ENCODE assay signal across 17 cellular contexts in genomic region chr11:108961095-108961494, GRCh38.
DNase-seq lines count a peak whose midpoint lies in the region; ATAC-seq and TF ChIP-seq lines count a peak whose summit lies in the region.
"Had no signal": no experiment of that assay in that cellular context is flagged by ENCODE, and none has a peak within 500 bp of the region (broad histone marks: within the 10 kb centered on the region; RNA-seq: fewer than 3 reads in every experiment).

No MANE protein-coding gene starts in this region.

- H3K27ac Mint-ChIP-seq in activated CD4-positive, alpha-beta T cell treated with anti-CD3 and anti-CD28 coated beads, Interleukin-2, amount 10 ng/mL, durations not matched to agents 7 days and 5 days, result peak overlapping the region; percentile 17
- H3K27ac Mint-ChIP-seq: activated CD4-positive, alpha-beta memory T cell treated with anti-CD3 and anti-CD28 coated beads, Interleukin-2, amount 10 ng/mL, durations not matched to agents 7 days and 5 days had no signal

- H3K4me3 Mint-ChIP-seq in activated CD4-positive, alpha-beta T cell treated with anti-CD3 and anti-CD28 coated beads, Interleukin-2, amount 10 ng/mL, durations not matched to agents 7 days and 5 days, result no peak overlapping the region
- H3K4me3 Mint-ChIP-seq: activated CD4-positive, alpha-beta memory T cell treated with anti-CD3 and anti-CD28 coated beads, Interleukin-2, amount 10 ng/mL, durations not matched to agents 7 days and 5 days; central memory CD8-positive, alpha-beta T cell; neural crest cell had no signal

- no peaks in the 10 kb centered on the region for H3K9me3 Mint-ChIP-seq in activated CD4-positive, alpha-beta T cell treated with anti-CD3 and anti-CD28 coated beads, Interleukin-2, amount 10 ng/mL, durations not matched to agents 7 days and 5 days
- H3K9me3 Mint-ChIP-seq: activated CD4-positive, alpha-beta memory T cell treated with anti-CD3 and anti-CD28 coated beads, Interleukin-2, amount 10 ng/mL, durations not matched to agents 7 days and 5 days; central memory CD8-positive, alpha-beta T cell had no signal

- peaks cover 35% of the 10 kb centered on the region for H3K4me1 Mint-ChIP-seq in activated CD4-positive, alpha-beta T cell treated with anti-CD3 and anti-CD28 coated beads, Interleukin-2, amount 10 ng/mL, durations not matched to agents 7 days and 5 days
- H3K4me1 Mint-ChIP-seq: central memory CD8-positive, alpha-beta T cell had no signal

- H3K36me3 Mint-ChIP-seq in activated CD4-positive, alpha-beta T cell treated with anti-CD3 and anti-CD28 coated beads, Interleukin-2, amount 10 ng/mL, durations not matched to agents 7 days and 5 days (ENCODE audit: low read depth), result no peaks in the 10 kb centered on the region

- peak; percentile 52 for DNase-seq in activated CD4-positive, alpha-beta T cell treated with anti-CD3 and anti-CD28 coated beads, Interleukin-2, amount 10 ng/mL, durations not matched to agents 7 days and 5 days
- no peak for DNase-seq in activated CD4-positive, alpha-beta T cell treated with anti-CD3 and anti-CD28 coated beads, Interleukin-2, amount 50 U/mL, for 1 hour
- peak; percentile 71 for DNase-seq in NOMO-1 treated with DMSO at 0.1 percent for 48 hours (lab: John Stamatoyannopoulos, UW; ENCODE audit: unreplicated experiment)
- DNase-seq in choroid plexus epithelial cell (ENCODE audit: low read depth), result peak; percentile 53
- no peak for DNase-seq in stimulated activated naive CD8-positive, alpha-beta T cell treated with anti-CD3 and anti-CD28 coated beads, Interleukin-15, Interleukin-2, amounts not matched to agents 100 U/mL and 50 U/mL, for 24 hours
- DNase-seq in posterior cingulate gyrus, result no peak
- no peak for DNase-seq in activated naive CD4-positive, alpha-beta T cell (lab: John Stamatoyannopoulos, UW)
- DNase-seq: activated CD4-positive, alpha-beta memory T cell treated with anti-CD3 and anti-CD28 coated beads, Interleukin-2, amount 10 ng/mL, durations not matched to agents 7 days and 5 days; amniotic stem cell; DMS53; MM.1S; NCI-H2081; NCI-H510A; stimulated activated naive CD4-positive, alpha-beta T cell treated with Interleukin-2 at 50 U/mL for 16 hours had no signal

- intact Hi-C loops in posterior cingulate gyrus (cut with DNase I), result no loop called here

- POLR2A ChIA-PET in activated CD4-positive, alpha-beta T cell treated with anti-CD3 and anti-CD28 coated beads, Interleukin-2, amount 10 ng/mL, durations not matched to agents 7 days and 5 days (lab: Charles Lee), result no interaction called here

- no peak overlapping the region for H3K4me3 ChIP-seq in choroid plexus epithelial cell (ENCODE audit: low read depth, low read length)

- no peak for TF ChIP-seq CTCF in choroid plexus epithelial cell (conservative IDR thresholded peaks at IDR 0.05; ENCODE audit: low read depth, low read length)

- CTCF ChIA-PET in activated CD4-positive, alpha-beta T cell treated with anti-CD3 and anti-CD28 coated beads, Interleukin-2, amount 10 ng/mL, durations not matched to agents 7 days and 5 days (lab: Charles Lee), result interaction anchor here (1.5 kb wide), 1 partner anchor 13 kb away, joined by 5 read pairs; no protein-coding TSS in a partner anchor

- peak; percentile 43 for ATAC-seq in stimulated activated naive CD8-positive, alpha-beta T cell treated with anti-CD3 and anti-CD28 coated beads, Interleukin-15, Interleukin-2, amounts not matched to agents 100 U/mL and 50 U/mL, for 24 hours
- ATAC-seq in HG03460 (IDR thresholded peaks at IDR 0.05; ENCODE audit: unreplicated experiment), result no peak

- H3K27me3 Mint-ChIP-seq in activated CD4-positive, alpha-beta T cell treated with anti-CD3 and anti-CD28 coated beads, Interleukin-2, amount 10 ng/mL, durations not matched to agents 7 days and 5 days, result peaks cover 2% of the 10 kb centered on the region
- H3K27me3 Mint-ChIP-seq: activated CD4-positive, alpha-beta memory T cell treated with anti-CD3 and anti-CD28 coated beads, Interleukin-2, amount 10 ng/mL, durations not matched to agents 7 days and 5 days had no signal

Comparison
In these comparisons a context has a peak if more than half of its experiments do, and no peak if none do; other contexts are left out.
1. DNase-seq: peak in activated CD4-positive, alpha-beta T cell treated with anti-CD3 and anti-CD28 coated beads, Interleukin-2, amount 10 ng/mL, durations not matched to agents 7 days and 5 days (single experiment), NOMO-1 treated with DMSO at 0.1 percent for 48 hours (single experiment) and choroid plexus epithelial cell (single experiment); none in activated CD4-positive, alpha-beta T cell treated with anti-CD3 and anti-CD28 coated beads, Interleukin-2, amount 50 U/mL, for 1 hour (single experiment), stimulated activated naive CD8-positive, alpha-beta T cell treated with anti-CD3 and anti-CD28 coated beads, Interleukin-15, Interleukin-2, amounts not matched to agents 100 U/mL and 50 U/mL, for 24 hours (single experiment), posterior cingulate gyrus (0 of 10) and activated naive CD4-positive, alpha-beta T cell (0 of 4).